Comparison of ENCODE assay signal across 4 cellular contexts in genomic region chr22:21882754-21883333, GRCh38. TPM values are rescaled to one million over a fixed set of nuclear protein-coding genes. Genes with fewer than 3 reads are reported as not detected.
A peak's percentile ranks its signal among the peaks of the same experiment; 100 is the strongest.
DNase-seq lines count a peak whose midpoint lies in the region; ATAC-seq, FAIRE-seq and TF ChIP-seq lines count a peak whose summit lies in the region.
"Not testable (repeated sequence)": the region's sequence is repeated elsewhere in the genome, so short reads cannot be mapped to it uniquely, and the experiment has no call there.

No MANE protein-coding gene starts in this region.

- not testable (repeated sequence) for TF ChIP-seq EP300 in K562 (IDR thresholded peaks at IDR 0.05; ENCODE audit: low read length); HepG2 (IDR thresholded peaks at IDR 0.05; ENCODE audit: low read depth in 2 of 2, low read length in 2 of 2); HepG2 (CRISPR knock-in tag; IDR thresholded peaks at IDR 0.05; ENCODE audit: borderline replicate concordance)

- not testable (repeated sequence) for BruUV-seq in K562 (replicated peaks; lab: Mats Ljungman, UMichigan); HepG2 (replicated peaks; lab: Mats Ljungman, UMichigan)

- not testable (repeated sequence) for H3K27ac ChIP-seq in K562 (ENCODE audit: extremely low read depth, low read depth, low read length); left lung; HepG2 (ENCODE audit: extremely low read length, insufficient read depth, low read length)

- DNase-seq in T-helper 17 cell; K562 (ENCODE audit: extremely low read depth in 1 of 4, low spot score in 3 of 4); left lung; HepG2 (ENCODE audit: low spot score): not testable (repeated sequence)

- not testable (repeated sequence) for H3K79me2 ChIP-seq in K562 (ENCODE audit: control insufficient read depth, insufficient read depth, low read length); HepG2 (ENCODE audit: insufficient read depth, low read length)

- H4K20me1 ChIP-seq in K562 (replicated peaks; ENCODE audit: control insufficient read depth, insufficient read depth, low read length); HepG2 (ENCODE audit: insufficient read depth, low read length): not testable (repeated sequence)

- not testable (repeated sequence) for FAIRE-seq in K562 (lab: Jason Lieb, UNC); HepG2 (lab: Jason Lieb, UNC)

- not testable (repeated sequence) for H3K4me3 ChIP-seq in K562; left lung; HepG2 (replicated peaks in 1 of 3; ENCODE audit: insufficient read depth in 1 of 3, low read depth in 2 of 3, low read length in 3 of 3)

- not testable (repeated sequence) for TF ChIP-seq CTCF in K562 (IDR thresholded peaks at IDR 0.05 in 2 of 3, conservative IDR thresholded peaks at IDR 0.05 in 1 of 3; ENCODE audit: insufficient read depth in 2 of 3, low read depth in 1 of 3, low read length in 3 of 3); left lung (IDR thresholded peaks at IDR 0.05); HepG2 (CRISPR knock-in tag; IDR thresholded peaks at IDR 0.05)

- not testable (repeated sequence) for H3K4me3 Mint-ChIP-seq in T-helper 17 cell

- H3K4me1 Mint-ChIP-seq in T-helper 17 cell: not testable (repeated sequence)

- not testable (repeated sequence) for H3K27me3 Mint-ChIP-seq in T-helper 17 cell

- not testable (repeated sequence) for H3K9me1 ChIP-seq in K562 (ENCODE audit: control insufficient read depth, insufficient read depth, low read length)

- TF ChIP-seq RAD21 in K562 (CRISPR knock-in tag; conservative IDR thresholded peaks at IDR 0.05 in 1 of 2, IDR thresholded peaks at IDR 0.05 in 1 of 2); HepG2 (CRISPR knock-in tag; IDR thresholded peaks at IDR 0.05): not testable (repeated sequence)

- H3K27ac Mint-ChIP-seq in T-helper 17 cell: peak overlapping the region; percentile 43

- CTCF ChIA-PET in K562 (lab: Yijun Ruan, JAX; ENCODE audit: low intra/inter-chr PET ratio): not testable (repeated sequence)
- CTCF ChIA-PET in HepG2 (lab: Yijun Ruan, JAX; ENCODE audit: low intra/inter-chr PET ratio, low total read pairs): interaction anchor here (0.7 kb wide), 1 partner anchor 1778 kb away, joined by 3 read pairs; no protein-coding TSS in a partner anchor

- intact Hi-C loops in K562 (cut with micrococcal nuclease); left lung (cut with DNase I); HepG2 (cut with micrococcal nuclease; ENCODE audit: unreplicated experiment): not testable (repeated sequence)

- H3K4me1 ChIP-seq in K562 (replicated peaks in 1 of 2; ENCODE audit: control insufficient read depth in 2 of 2, insufficient read depth in 2 of 2, low read length in 2 of 2); left lung; HepG2 (ENCODE audit: insufficient read depth, low read length): not testable (repeated sequence)

- not testable (repeated sequence) for H3K36me3 Mint-ChIP-seq in T-helper 17 cell (ENCODE audit: low read depth)

- not testable (repeated sequence) for H2AFZ ChIP-seq in K562 (ENCODE audit: low read depth, low read length); HepG2 (ENCODE audit: low read length)

- POLR2A ChIA-PET in K562 (lab: Yijun Ruan, JAX): interaction anchor here (0.6 to 35.2 kb wide), 3 partner anchors 11 to 147 kb away, joined by 4 to 1351 read pairs (median 6); partner anchors contain the start of gene MAPK1
- POLR2A ChIA-PET in HepG2 (lab: Yijun Ruan, JAX): not testable (repeated sequence)

- not testable (repeated sequence) for ATAC-seq in T-helper 17 cell
- ATAC-seq in K562: peak; percentile 67
- peak; percentile 29 for ATAC-seq in left lung
- ATAC-seq in HepG2: peak; percentile 77

- TF ChIP-seq POLR2A in K562 (conservative IDR thresholded peaks at IDR 0.05); HepG2 (IDR thresholded peaks at IDR 0.05; ENCODE audit: insufficient read depth in 1 of 2, low read depth in 2 of 2, low read length in 2 of 2): not testable (repeated sequence)

- H3K27me3 ChIP-seq in K562 (ENCODE audit: control insufficient read depth in 2 of 2, insufficient read depth in 2 of 2, low read length in 2 of 2): peaks cover 4 to 25% of the 10 kb centered on the region in 2 experiments; a peak in 4 of 5 replicates
- not testable (repeated sequence) for H3K27me3 ChIP-seq in left lung; HepG2 (ENCODE audit: control insufficient read depth in 1 of 2, insufficient read depth in 2 of 2, low read length in 2 of 2)

- 10% methylated on average over 3 of the region's 7 CpGs for WGBS in K562 (ENCODE audit: insufficient coverage, low coverage, missing lambda C conversion rate)
- WGBS in HepG2 (ENCODE audit: low lambda C conversion rate): 0% methylated on average over 3 of the region's 7 CpGs

- in situ Hi-C loops in K562 (cut with MboI); HepG2 (cut with HindIII; ENCODE audit: extremely low pct_ligation_motif_present, low pct_unique_long_range_greater_than_20kb): not testable (repeated sequence)

- not testable (repeated sequence) for H3K4me2 ChIP-seq in K562 (ENCODE audit: insufficient read depth, low read length)
- peak overlapping the region; percentile 45; the same call in 1 of the 2 replicates for H3K4me2 ChIP-seq in HepG2 (ENCODE audit: low read depth, low read length)

- H3K9me3 ChIP-seq in T-helper 17 cell (ENCODE audit: control insufficient read depth, low read length, poor library complexity, severe bottlenecking); K562 (replicated peaks; ENCODE audit: control insufficient read depth, insufficient read depth, low read depth, low read length); left lung; HepG2 (ENCODE audit: low read length): not testable (repeated sequence)

- not testable (repeated sequence) for H3K36me3 ChIP-seq in K562 (ENCODE audit: control insufficient read depth, insufficient read depth, low read length); left lung; HepG2 (replicated peaks in 1 of 2; ENCODE audit: control insufficient read depth in 1 of 2, insufficient read depth in 2 of 2, low read length in 2 of 2)

- H3K9ac ChIP-seq in K562 (ENCODE audit: insufficient read depth in 1 of 2, low read depth in 2 of 2, low read length in 2 of 2); HepG2 (ENCODE audit: insufficient read depth, low read depth, low read length): not testable (repeated sequence)

RNA-seq across cellular contexts. Expression of gene MAPK1, which starts 15.4 kb away (rescaled TPM):
- total RNA-seq in T-helper 17 cell: 10 to 100 TPM; 74.2 to 84.6 TPM
- 220 and 305 TPM in 2 replicates for total RNA-seq in K562 (2011; cell fraction: chromatin; rRNA removed; ENCODE audit: low replicate concordance)
- total RNA-seq in K562 (2011; cell fraction: nucleolus; rRNA removed): 68.7 and 81.2 TPM in 2 replicates
- total RNA-seq in K562 (2011; cell fraction: nucleoplasm; rRNA removed): 142 and 210 TPM in 2 replicates
- total RNA-seq in K562 (2014; rRNA removed): 183 and 249 TPM in 2 replicates
- total RNA-seq in K562 (2014; rRNA removed; fragmentation: Illumina TruSeq; extraction: Trizol): 319 and 370 TPM in 2 replicates
- 283 and 289 TPM in 2 replicates for total RNA-seq in K562 (2015; rRNA removed; fragmentation: Illumina TruSeq; extraction: Trizol)
- 464 and 475 TPM in 2 replicates for total RNA-seq in K562 (2021)
- 381 and 575 TPM in 2 replicates for polyA plus RNA-seq in K562 (2011; rRNA removed)
- 168 and 240 TPM in 2 replicates for polyA plus RNA-seq in K562 (2011; cell fraction: cytosol; rRNA removed)
- polyA plus RNA-seq in K562 (2011; cell fraction: nucleus; rRNA removed): 236 and 309 TPM in 2 replicates
- polyA plus RNA-seq in K562 (2012): 233 and 368 TPM in 2 replicates
- 260 and 350 TPM in 2 replicates for polyA plus RNA-seq in K562 (2014; fragmentation: Illumina TruSeq; extraction: Trizol)
- 10 to 100 TPM; 46.3 to 51.4 TPM for polyA plus RNA-seq in K562 (2014; fragmentation: Nextera tagmentation; extraction: Ambion mirVana)
- 146 and 212 TPM in 2 replicates for polyA plus RNA-seq in K562 (2014; rRNA removed)
- 295 and 429 TPM in 2 replicates for polyA minus RNA-seq in K562 (2011; rRNA and poly(A)+ RNA removed)
- 100 and 114 TPM in 2 replicates for polyA minus RNA-seq in K562 (2011; cell fraction: cytosol; rRNA and poly(A)+ RNA removed)
- polyA minus RNA-seq in K562 (2011; cell fraction: nucleus; rRNA and poly(A)+ RNA removed): 36.5 and 66.6 TPM in 2 replicates
- 100 to 1,000 TPM; 163 to 171 TPM for total RNA-seq in left lung
- total RNA-seq in HepG2 (2016; rRNA removed; fragmentation: Illumina TruSeq; extraction: Trizol): 107 and 154 TPM in 2 replicates
- total RNA-seq in HepG2 (2016; cell fraction: cytosol; rRNA removed; fragmentation: Illumina TruSeq; extraction: Trizol; ENCODE audit: low read depth): 39.6 and 40.0 TPM in 2 replicates
- 109 and 140 TPM in 2 replicates for total RNA-seq in HepG2 (2016; cell fraction: insoluble cytoplasmic fraction; rRNA removed; fragmentation: Illumina TruSeq; extraction: Trizol)
- 33.8 and 38.8 TPM in 2 replicates for total RNA-seq in HepG2 (2016; cell fraction: membrane; rRNA removed; fragmentation: Illumina TruSeq; extraction: Trizol)
- 42.1 and 45.3 TPM in 2 replicates for total RNA-seq in HepG2 (2016; cell fraction: nucleus; rRNA removed; fragmentation: Illumina TruSeq; extraction: Trizol)
- polyA plus RNA-seq in HepG2 (2011; rRNA removed): 92.7 and 114 TPM in 2 replicates
- 31.9 and 48.7 TPM in 2 replicates for polyA plus RNA-seq in HepG2 (2011; cell fraction: cytosol; rRNA removed)
- polyA plus RNA-seq in HepG2 (2011; cell fraction: nucleus; rRNA removed): 24.0 TPM in 2 replicates
- polyA plus RNA-seq in HepG2 (2012): 75.2 and 78.0 TPM in 2 replicates
- polyA plus RNA-seq in HepG2 (2016; cell fraction: cytosol; fragmentation: Illumina TruSeq; extraction: Trizol; ENCODE audit: low read depth): 5.4 and 6.7 TPM in 2 replicates
- polyA plus RNA-seq in HepG2 (2016; cell fraction: insoluble cytoplasmic fraction; fragmentation: Illumina TruSeq; extraction: Trizol; ENCODE audit: low read depth): 98.7 and 119 TPM in 2 replicates
- polyA plus RNA-seq in HepG2 (2016; cell fraction: membrane; fragmentation: Illumina TruSeq; extraction: Trizol; ENCODE audit: low read depth): 10.3 and 16.3 TPM in 2 replicates
- polyA plus RNA-seq in HepG2 (2016; cell fraction: nucleus; fragmentation: Illumina TruSeq; extraction: Trizol; ENCODE audit: insufficient read depth, low read depth): 43.1 and 52.9 TPM in 2 replicates
- 51.6 and 79.2 TPM in 2 replicates for polyA minus RNA-seq in HepG2 (2011; rRNA and poly(A)+ RNA removed; ENCODE audit: low replicate concordance)
- polyA minus RNA-seq in HepG2 (2011; cell fraction: cytosol; rRNA and poly(A)+ RNA removed): 36.6 and 37.6 TPM in 2 replicates
- polyA minus RNA-seq in HepG2 (2011; cell fraction: nucleus; rRNA and poly(A)+ RNA removed): 25.8 and 27.6 TPM in 2 replicates
